19 cellular contexts compared by ENCODE assay signal in the genomic region with DNA sequence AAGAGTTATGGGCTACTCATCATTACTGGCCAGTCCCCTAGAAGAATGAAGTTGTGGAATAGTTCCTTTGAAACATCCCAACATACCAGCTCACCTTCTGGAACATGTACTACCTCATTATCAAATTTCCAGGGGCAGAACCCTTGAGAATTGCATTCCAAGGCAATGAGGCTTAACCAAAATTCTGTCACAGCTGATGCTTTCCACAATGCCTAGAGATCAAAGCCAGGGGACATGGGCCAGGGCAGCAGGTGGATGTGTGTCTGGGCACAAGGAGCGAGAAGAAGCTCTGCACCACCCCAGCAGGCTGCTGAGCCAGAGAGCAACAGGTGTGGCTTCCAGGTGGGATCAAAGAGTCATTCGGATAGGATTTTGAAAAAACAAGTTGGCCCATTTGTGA.
"Had no signal": no experiment of that assay in that cellular context is flagged by ENCODE, and none has a peak within 500 bp of the region (broad histone marks: within the 10 kb centered on the region; RNA-seq: fewer than 3 reads in every experiment).

No MANE protein-coding gene starts in this region.

- H3K27ac ChIP-seq: cardiac muscle cell, epithelial cell of prostate, heart left ventricle, left lung, upper lobe of left lung had no signal

- H3K4me3 ChIP-seq: cardiac muscle cell, heart left ventricle, left lung, mucosa of descending colon, smooth muscle cell, upper lobe of left lung had no signal

- H3K27me3 ChIP-seq: cardiac muscle cell, heart left ventricle, left lung, upper lobe of left lung had no signal

- H3K4me1 ChIP-seq: heart left ventricle, left lung, upper lobe of left lung had no signal

- DNase-seq: activated CD4-positive, alpha-beta memory T cell treated with anti-CD3 and anti-CD28 coated beads for 36 hours; activated CD4-positive, alpha-beta T cell treated with anti-CD3 and anti-CD28 coated beads for 36 hours; activated effector memory CD4-positive, alpha-beta T cell treated with Interleukin-2 at 50 U/mL for 16 hours; activated naive CD4-positive, alpha-beta T cell treated with anti-CD3 and anti-CD28 coated beads, Interleukin-2, amount 50 U/mL, for 16 hours; activated T-cell treated with anti-CD3 and anti-CD28 coated beads, Interleukin-2, amount 50 U/mL, for 24 hours; heart left ventricle; left lung; mammary epithelial cell; mucosa of descending colon; naive thymus-derived CD8-positive, alpha-beta T cell; occipital lobe; right cardiac atrium; stimulated activated CD4-positive, alpha-beta T cell treated with anti-CD3 and anti-CD28 coated beads, Interleukin-4, amount 100 ng/mL, for 4 hours; stimulated activated CD8-positive, alpha-beta memory T cell treated with anti-CD3 and anti-CD28 coated beads, Interleukin-4, amount 100 ng/mL, for 48 hours; T-helper 17 cell; upper lobe of left lung had no signal

- H3K9me3 ChIP-seq: heart left ventricle, left lung, mucosa of descending colon, upper lobe of left lung had no signal

- ATAC-seq: activated CD4-positive, alpha-beta T cell treated with anti-CD3 and anti-CD28 coated beads for 36 hours; heart left ventricle; left lung; mucosa of descending colon; naive thymus-derived CD8-positive, alpha-beta T cell; right cardiac atrium; T-helper 17 cell had no signal

- H3K36me3 ChIP-seq: cardiac muscle cell, heart left ventricle, left lung, upper lobe of left lung had no signal
